ENCODE assay signal across 1 cellular context in the genomic region with DNA sequence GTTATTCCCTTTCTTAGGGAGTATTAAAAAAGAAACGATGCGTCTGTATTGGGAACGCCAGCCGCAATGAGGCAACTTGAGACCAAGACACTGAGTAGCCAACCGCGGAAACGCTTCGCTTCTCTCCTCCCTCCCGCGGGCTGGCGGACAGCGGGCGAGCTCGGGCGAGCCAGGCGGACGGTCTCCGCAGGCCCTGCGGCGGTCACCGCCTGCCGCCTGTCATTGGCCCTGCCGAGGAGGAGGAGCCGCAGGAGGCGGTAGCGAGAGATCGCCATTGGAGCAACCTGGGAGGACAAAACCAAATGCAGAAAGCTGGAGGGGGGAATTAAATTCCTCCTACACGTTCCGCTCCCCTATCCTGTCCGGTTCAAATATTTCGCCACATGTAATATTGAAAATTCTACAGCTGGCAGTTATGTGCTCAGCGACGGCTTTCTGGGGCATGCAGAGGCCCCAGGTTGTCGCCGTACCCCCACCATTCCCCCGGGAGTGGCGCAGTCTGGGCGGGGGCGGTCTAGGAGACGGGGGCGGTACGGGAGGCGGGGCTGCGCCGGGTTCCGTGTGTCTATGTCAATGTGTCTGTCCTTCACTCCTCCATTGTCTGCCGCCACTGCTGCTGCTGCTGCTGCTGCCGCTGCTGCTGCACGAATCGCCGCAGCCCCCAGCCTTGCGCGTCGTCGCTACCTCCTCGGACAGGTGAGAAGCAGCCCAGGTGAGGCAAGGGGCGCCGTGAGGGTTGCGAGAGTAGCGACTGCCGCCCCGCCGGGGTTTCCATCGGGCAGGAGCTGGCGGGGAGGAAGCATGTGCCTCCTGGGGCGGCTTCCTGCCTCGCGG.
A peak's percentile ranks its signal among the peaks of the same experiment; 100 is the strongest.
TF ChIP-seq lines count a peak whose summit lies in the region.

A gene (minus strand): TSS at position 162 of the 834 bp plus-strand sequence. CDS start 181 bp downstream, outside the sequence.
A gene (plus strand): TSS at position 589 of the 834 bp plus-strand sequence. CDS start 19,263 bp downstream, outside the sequence.

TF ChIP-seq in endothelial cell of umbilical vein, 7 proteins besides CTCF, POLR2A, EP300 and RAD21 (continued from another document):
- peak; percentile 4 for TF ChIP-seq MYC (IDR thresholded peaks at IDR 0.05; ENCODE audit: low read depth, low read length)
